26 cellular contexts compared by ENCODE assay signal in genomic region chr18:68428666-68429065, GRCh38.
DNase-seq lines count a peak whose midpoint lies in the region; FAIRE-seq and TF ChIP-seq lines count a peak whose summit lies in the region.
"Had no signal": no experiment of that assay in that cellular context is flagged by ENCODE, and none has a peak within 500 bp of the region (broad histone marks: within the 10 kb centered on the region; RNA-seq: fewer than 3 reads in every experiment).

No MANE protein-coding gene starts in this region.

- no peaks in the 10 kb centered on the region for H3K27me3 Mint-ChIP-seq in astrocyte (ENCODE audit: low read depth, unreplicated experiment)
- H3K27me3 Mint-ChIP-seq: activated naive CD8-positive, alpha-beta T cell treated with anti-CD3 and anti-CD28 coated beads for 36 hours; stimulated activated memory B cell treated with anti-CD40 and anti-IgM and Interleukin-4, amounts not matched to agents 10 μg/mL and 1 μg/mL and 100 μg/mL, for 72 hours; T-cell had no signal

- H3K4me1 Mint-ChIP-seq in astrocyte (ENCODE audit: low read depth, unreplicated experiment) = peaks cover 52% of the 10 kb centered on the region
- H3K4me1 Mint-ChIP-seq: activated naive CD8-positive, alpha-beta T cell treated with anti-CD3 and anti-CD28 coated beads for 36 hours; stimulated activated memory B cell treated with anti-CD40 and anti-IgM and Interleukin-4, amounts not matched to agents 10 μg/mL and 1 μg/mL and 100 μg/mL, for 72 hours; T-cell had no signal

- H3K36me3 Mint-ChIP-seq in astrocyte (ENCODE audit: low read depth, unreplicated experiment) = no peaks in the 10 kb centered on the region
- H3K36me3 Mint-ChIP-seq: activated CD4-positive, alpha-beta memory T cell treated with anti-CD3 and anti-CD28 coated beads for 36 hours; activated naive CD8-positive, alpha-beta T cell treated with anti-CD3 and anti-CD28 coated beads for 36 hours; stimulated activated memory B cell treated with anti-CD40 and anti-IgM and Interleukin-4, amounts not matched to agents 10 μg/mL and 1 μg/mL and 100 μg/mL, for 72 hours; T-cell had no signal

- no peak for TF ChIP-seq CTCF in astrocyte (IDR thresholded peaks at IDR 0.05; ENCODE audit: insufficient read depth, low read depth, low read length)
- no peak for TF ChIP-seq CTCF in hepatocyte (IDR thresholded peaks at IDR 0.05; ENCODE audit: poor library complexity)

- H3K27ac ChIP-seq in astrocyte (ENCODE audit: low read depth, low read length) = peak overlapping the region; percentile 71
- H3K27ac ChIP-seq in hepatocyte = no peak overlapping the region
- H3K27ac ChIP-seq: body of pancreas, esophagus muscularis mucosa, spleen, suprapubic skin had no signal

- H3K27me3 ChIP-seq in astrocyte (ENCODE audit: insufficient read depth, low read length) (no peaks in the 10 kb centered on the region), skeletal muscle satellite cell (ENCODE audit: control insufficient read depth, insufficient read depth, low read length) (no peaks in the 10 kb centered on the region), hepatocyte (no peaks in the 10 kb centered on the region)
- H3K27me3 ChIP-seq: BE2C, body of pancreas, esophagus muscularis mucosa, spleen, suprapubic skin had no signal

- no peak overlapping the region for H3K4me3 ChIP-seq in astrocyte (ENCODE audit: insufficient read depth, low read depth, low read length)
- H3K4me3 ChIP-seq in skeletal muscle satellite cell (ENCODE audit: low read length) = no peak overlapping the region
- H3K4me3 ChIP-seq in hepatocyte = no peak overlapping the region
- H3K4me3 ChIP-seq: body of pancreas, esophagus muscularis mucosa, spleen, suprapubic skin had no signal

- H3K9me2 ChIP-seq in hepatocyte (replicated peaks; ENCODE audit: insufficient read depth) = no peaks in the 10 kb centered on the region

- H3K9ac ChIP-seq in astrocyte (ENCODE audit: low read length) = peak overlapping the region; percentile 16
- peak overlapping the region; percentile 62 for H3K9ac ChIP-seq in skeletal muscle satellite cell (ENCODE audit: low read depth, low read length)

- H3K9me3 ChIP-seq in astrocyte (ENCODE audit: insufficient read depth, low read depth, low read length) = no peaks in the 10 kb centered on the region
- H3K9me3 ChIP-seq in skeletal muscle satellite cell (replicated peaks; ENCODE audit: low read length) = no peaks in the 10 kb centered on the region
- no peaks in the 10 kb centered on the region for H3K9me3 ChIP-seq in hepatocyte (ENCODE audit: low read depth)
- H3K9me3 ChIP-seq: BE2C, body of pancreas, esophagus muscularis mucosa, spleen, suprapubic skin had no signal

- H3K4me2 ChIP-seq in astrocyte (ENCODE audit: low read length) (peak overlapping the region; percentile 18), skeletal muscle satellite cell (ENCODE audit: low read length) (no peak overlapping the region), hepatocyte (no peak overlapping the region)

- FAIRE-seq in astrocyte (lab: Jason Lieb, UNC) = no peak

- H3K4me1 ChIP-seq in astrocyte (ENCODE audit: insufficient read depth, low read length) = peaks cover 32% of the 10 kb centered on the region
- peaks cover 51% of the 10 kb centered on the region for H3K4me1 ChIP-seq in skeletal muscle satellite cell (ENCODE audit: control insufficient read depth, insufficient read depth, low read length)
- no peaks in the 10 kb centered on the region for H3K4me1 ChIP-seq in hepatocyte (ENCODE audit: insufficient read depth)
- H3K4me1 ChIP-seq: BE2C, body of pancreas, esophagus muscularis mucosa, spleen, suprapubic skin had no signal

- no peaks in the 10 kb centered on the region for H4K20me1 ChIP-seq in astrocyte (ENCODE audit: insufficient read depth, low read length)
- H4K20me1 ChIP-seq in hepatocyte (ENCODE audit: insufficient read depth, poor library complexity, severe bottlenecking) = no peaks in the 10 kb centered on the region

- WGBS in hepatocyte (ENCODE audit: low lambda C conversion rate, missing lambda C conversion rate) = 80% methylated on average over 2 of the region's 2 CpGs

- DNase-seq in NCI-H1417 (lab: John Stamatoyannopoulos, UW) (peak in 2 of 3 experiments; percentile 8 to 50), NCI-H1417 treated with DMSO at 0.1 percent for 48 hours (lab: John Stamatoyannopoulos, UW) (no peak), astrocyte (ENCODE audit: low read depth) (peak; percentile 49), glomerular visceral epithelial cell (ENCODE audit: extremely low spot score) (peak; percentile 14), NCI-H1436 (lab: John Stamatoyannopoulos, UW) (no peak), hepatocyte (ENCODE audit: low spot score) (no peak)
- DNase-seq in NK-92 treated with Interleukin-12 subunit alpha and Interleukin-12 subunit beta, amount 100 ng/mL, for 24 hours (lab: John Stamatoyannopoulos, UW) = no peak
- DNase-seq: 8988T; activated CD4-positive, alpha-beta memory T cell treated with anti-CD3 and anti-CD28 coated beads for 36 hours; activated CD8-positive, alpha-beta memory T cell treated with anti-CD3 and anti-CD28 coated beads, Interleukin-2, amount 50 U/mL, for 48 hours; activated naive CD8-positive, alpha-beta T cell treated with anti-CD3 and anti-CD28 coated beads for 36 hours; body of pancreas; DMS79 treated with DMSO at 0.1 percent for 48 hours; effector CD8-positive, alpha-beta T cell; NCI-H1930; OCI-M1; SIG-M5; spleen; stimulated activated CD4-positive, alpha-beta T cell treated with anti-CD3 and anti-CD28 coated beads, Interleukin-4, amount 100 ng/mL, for 1 hour; T-cell had no signal

- no peaks in the 10 kb centered on the region for H3K36me3 ChIP-seq in astrocyte (ENCODE audit: insufficient read depth, low read length)
- no peaks in the 10 kb centered on the region for H3K36me3 ChIP-seq in skeletal muscle satellite cell (ENCODE audit: insufficient read depth, low read length)
- H3K36me3 ChIP-seq in hepatocyte (replicated peaks; ENCODE audit: insufficient read depth, low read depth) = no peaks in the 10 kb centered on the region
- H3K36me3 ChIP-seq: BE2C, esophagus muscularis mucosa, spleen, suprapubic skin had no signal

- no peak overlapping the region for H3K4me3 Mint-ChIP-seq in astrocyte (ENCODE audit: unreplicated experiment)
- H3K4me3 Mint-ChIP-seq: activated CD4-positive, alpha-beta memory T cell treated with anti-CD3 and anti-CD28 coated beads for 36 hours; activated naive CD8-positive, alpha-beta T cell treated with anti-CD3 and anti-CD28 coated beads for 36 hours; stimulated activated memory B cell treated with anti-CD40 and anti-IgM and Interleukin-4, amounts not matched to agents 10 μg/mL and 1 μg/mL and 100 μg/mL, for 72 hours; T-cell had no signal

- H2AFZ ChIP-seq in astrocyte (ENCODE audit: low read depth, low read length) (no peak overlapping the region), hepatocyte (no peak overlapping the region)

- H3K79me2 ChIP-seq in astrocyte (ENCODE audit: insufficient read depth, low read length) (no peaks in the 10 kb centered on the region), hepatocyte (no peaks in the 10 kb centered on the region)

- H3K27ac Mint-ChIP-seq in astrocyte (ENCODE audit: unreplicated experiment) = peak overlapping the region; percentile 85
- H3K27ac Mint-ChIP-seq: activated CD4-positive, alpha-beta memory T cell treated with anti-CD3 and anti-CD28 coated beads for 36 hours; activated naive CD8-positive, alpha-beta T cell treated with anti-CD3 and anti-CD28 coated beads for 36 hours; activated T-helper 2 cell treated with anti-CD3 and anti-CD28 coated beads, Interferon-gamma antibody, Interleukin-2, Interleukin-4, amounts not matched to agents 10 μg/mL and 5 μg/mL and 100 μg/mL, durations not matched to agents 14 hours and 24 hours and 36 hours; stimulated activated memory B cell treated with anti-CD40 and anti-IgM and Interleukin-4, amounts not matched to agents 10 μg/mL and 1 μg/mL and 100 μg/mL, for 72 hours; T-cell had no signal

- H3K9me3 Mint-ChIP-seq in astrocyte (ENCODE audit: unreplicated experiment) = no peaks in the 10 kb centered on the region
- H3K9me3 Mint-ChIP-seq: activated CD4-positive, alpha-beta memory T cell treated with anti-CD3 and anti-CD28 coated beads for 36 hours; activated naive CD8-positive, alpha-beta T cell treated with anti-CD3 and anti-CD28 coated beads for 36 hours; activated T-helper 2 cell treated with anti-CD3 and anti-CD28 coated beads, Interferon-gamma antibody, Interleukin-2, Interleukin-4, amounts not matched to agents 10 μg/mL and 5 μg/mL and 100 μg/mL, durations not matched to agents 14 hours and 24 hours and 36 hours; stimulated activated memory B cell treated with anti-CD40 and anti-IgM and Interleukin-4, amounts not matched to agents 10 μg/mL and 1 μg/mL and 100 μg/mL, for 72 hours; T-cell had no signal

Comparison
In these comparisons a context has a peak if more than half of its experiments do, and no peak if none do; other contexts are left out.
1. DNase-seq: peak in NCI-H1417 (2 of 3), astrocyte (single experiment) and glomerular visceral epithelial cell (single experiment); none in NCI-H1417 treated with DMSO at 0.1 percent for 48 hours (single experiment), NCI-H1436 (single experiment), NK-92 treated with Interleukin-12 subunit alpha and Interleukin-12 subunit beta, amount 100 ng/mL, for 24 hours (single experiment) and hepatocyte (single experiment).